ENCODE assay signal across 9 cellular contexts in genomic region chr17:41865596-41865893, GRCh38. TPM values are rescaled to one million over a fixed set of nuclear protein-coding genes. Genes with fewer than 3 reads are reported as not detected.
DNase-seq lines count a peak whose midpoint lies in the region; ATAC-seq, FAIRE-seq and TF ChIP-seq lines count a peak whose summit lies in the region.
"Had no signal": no experiment of that assay in that cellular context is flagged by ENCODE, and none has a peak within 500 bp of the region (broad histone marks: within the 10 kb centered on the region; RNA-seq: fewer than 3 reads in every experiment).

No MANE protein-coding gene starts in this region.

- peak overlapping the region; percentile 82 for H3K27ac ChIP-seq in OCI-LY7 (ENCODE audit: low read depth, low read length, poor library complexity, severe bottlenecking)
- H3K27ac ChIP-seq in pancreas = peak overlapping the region; percentile 86 to 95 (median 88)

- H3K4me1 ChIP-seq in OCI-LY7 (ENCODE audit: insufficient read depth, low read length, poor library complexity, severe bottlenecking) = peaks cover 21% of the 10 kb centered on the region
- peaks cover 7 to 15% (median 12%) of the 10 kb centered on the region in 3 donors for H3K4me1 ChIP-seq in pancreas

- WGBS in pancreas, 2 donors = 1% methylated on average over 10 of the region's 10 CpGs

- no peaks in the 10 kb centered on the region for H3K27me3 ChIP-seq in pancreas

- ATAC-seq in pancreas (no peak), GM21423 (IDR thresholded peaks at IDR 0.05; ENCODE audit: unreplicated experiment) (no peak), GM18502 (IDR thresholded peaks at IDR 0.05; ENCODE audit: poor library complexity, unreplicated experiment) (no peak)

- CTCF ChIA-PET in Calu3 (lab: Charles Lee) = interaction anchor here (0.7 to 1.9 kb wide), 4 partner anchors 14 to 242 kb away, joined by 3 to 7 read pairs (median 4); partner anchors contain the start of gene EIF1
- CTCF ChIA-PET in OCI-LY7 (lab: Charles Lee; ENCODE audit: unreplicated experiment) = no interaction called here

- H4K20me1 ChIP-seq in OCI-LY7 (ENCODE audit: insufficient read depth, low read length) = peaks cover 10% of the 10 kb centered on the region; the same call in 1 of the 2 replicates

- H3K79me2 ChIP-seq in OCI-LY7 (ENCODE audit: insufficient read depth, low read depth, low read length) = peaks cover 42% of the 10 kb centered on the region

- no peak for TF ChIP-seq CTCF in Calu3 (IDR thresholded peaks at IDR 0.05; ENCODE audit: unreplicated experiment)
- TF ChIP-seq CTCF in OCI-LY7 (conservative IDR thresholded peaks at IDR 0.05; ENCODE audit: low read length) = no peak; the same call in 1 of the 2 replicates
- TF ChIP-seq CTCF in endothelial cell (IDR thresholded peaks at IDR 0.05; ENCODE audit: unreplicated experiment) = no peak
- no peak for TF ChIP-seq CTCF in pancreas (IDR thresholded peaks at IDR 0.05)

- H2AFZ ChIP-seq in OCI-LY7 (ENCODE audit: low read length) = peak overlapping the region; percentile 4; the same call in 1 of the 2 replicates

- peak overlapping the region; percentile 54 for H3K4me2 ChIP-seq in OCI-LY7 (ENCODE audit: low read length)

- H3K27me3 Mint-ChIP-seq in Calu3 (ENCODE audit: unreplicated experiment) (no peaks in the 10 kb centered on the region), endothelial cell (ENCODE audit: unreplicated experiment) (peaks cover 2% of the 10 kb centered on the region)

- peak overlapping the region; percentile 92 for H3K4me3 ChIP-seq in OCI-LY7 (ENCODE audit: low read depth, low read length, poor library complexity, severe bottlenecking)
- H3K4me3 ChIP-seq in pancreas = peak overlapping the region in 3 of 4 donors; percentile 88 to 99 (median 92)

- intact Hi-C loops in Calu3 (cut with micrococcal nuclease; ENCODE audit: unreplicated experiment) = no loop called here
- intact Hi-C loops in OCI-LY7 (cut with micrococcal nuclease; ENCODE audit: unreplicated experiment) = loop anchor here (5.0 kb wide), 1 partner anchor 128 kb away; no protein-coding TSS in a partner anchor
- intact Hi-C loops in pancreas (cut with DNase I) = loop anchor here in 1 of 3 donors (10.0 kb wide), 1 partner anchor 51 kb away; the partner anchor contains the start of genes FKBP10 and P3H4

- H3K36me3 Mint-ChIP-seq in Calu3 (ENCODE audit: insufficient read depth, unreplicated experiment) (peaks cover 38% of the 10 kb centered on the region), endothelial cell (ENCODE audit: low read depth, unreplicated experiment) (peaks cover 26% of the 10 kb centered on the region)

- H3K36me3 ChIP-seq in OCI-LY7 (ENCODE audit: insufficient read depth, low read length) (peaks cover 37% of the 10 kb centered on the region), pancreas (peaks cover 0 to 24% (median 3%) of the 10 kb centered on the region in 3 donors)

- FAIRE-seq in pancreas (lab: Jason Lieb, UNC) = no peak

- H3K27ac Mint-ChIP-seq in Calu3 (ENCODE audit: unreplicated experiment) (peak overlapping the region; percentile 42), endothelial cell (ENCODE audit: unreplicated experiment) (peak overlapping the region; percentile 48)
- H3K27ac Mint-ChIP-seq: activated naive CD4-positive, alpha-beta T cell treated with anti-CD3 and anti-CD28 coated beads, Interleukin-2, amount 50 U/mL, for 72 hours had no signal

- no TSS peak for BruUV-seq in Calu3 (replicated peaks; lab: Mats Ljungman, UMichigan)
- no TSS peak for BruUV-seq in OCI-LY7 (replicated peaks; lab: Mats Ljungman, UMichigan)

- DNase-seq in Calu3 (no peak), OCI-LY7 (ENCODE audit: low spot score) (no peak), endothelial cell (ENCODE audit: low spot score) (no peak), pancreas (no peak), NCI-H524 treated with DMSO at 0.1 percent for 48 hours (lab: John Stamatoyannopoulos, UW) (no peak), SK-N-DZ (ENCODE audit: low spot score) (no peak)

- H3K9me3 Mint-ChIP-seq in Calu3 (ENCODE audit: low read depth, unreplicated experiment) (no peaks in the 10 kb centered on the region), endothelial cell (ENCODE audit: unreplicated experiment) (no peaks in the 10 kb centered on the region)
- H3K9me3 Mint-ChIP-seq: activated naive CD4-positive, alpha-beta T cell treated with anti-CD3 and anti-CD28 coated beads, Interleukin-2, amount 50 U/mL, for 72 hours had no signal

- H3K9me3 ChIP-seq in OCI-LY7 (ENCODE audit: low read length) (no peaks in the 10 kb centered on the region), pancreas (no peaks in the 10 kb centered on the region)

- no peak overlapping the region for H3K4me3 Mint-ChIP-seq in Calu3 (ENCODE audit: low read depth, unreplicated experiment)
- H3K4me3 Mint-ChIP-seq in endothelial cell (ENCODE audit: unreplicated experiment) = peak overlapping the region; percentile 89

- H3K4me1 Mint-ChIP-seq in Calu3 (ENCODE audit: low read depth, unreplicated experiment) (peaks cover 9% of the 10 kb centered on the region), endothelial cell (ENCODE audit: unreplicated experiment) (no peaks in the 10 kb centered on the region)

- H3K9me2 ChIP-seq in OCI-LY7 (ENCODE audit: insufficient read depth, low read length) = no peaks in the 10 kb centered on the region

- POLR2A ChIA-PET in OCI-LY7 (lab: Charles Lee) = interaction anchor here (0.7 to 2.6 kb wide), 6 partner anchors 13 to 177 kb away, joined by 3 to 11 read pairs (median 3); no protein-coding TSS in a partner anchor

RNA-seq across cellular contexts. Expression of gene KLHL11, which starts 0.3 kb away (rescaled TPM):
- total RNA-seq in Calu3 (2022) (25.3 and 25.6 TPM in 2 replicates), OCI-LY7 (2022) (20.5 and 20.9 TPM in 2 replicates), endothelial cell (ENCODE audit: unreplicated experiment) (9.0 TPM), pancreas (1 to 10 TPM; 4.3 to 7.8 (median 5.8) TPM)
- 29.9 and 35.4 TPM in 2 replicates for total RNA-seq in OCI-LY7 (2014; rRNA removed; shearing (Covaris generic))
- under 1 TPM; 0.61 to 0.75 TPM for polyA plus RNA-seq in pancreas
- 18.1 and 25.0 TPM in 2 replicates for polyA plus RNA-seq in SK-N-DZ (2014; cell fraction: cytosol; rRNA removed)
- polyA plus RNA-seq in SK-N-DZ (2014; cell fraction: nucleus; rRNA removed) = 16.9 and 19.4 TPM in 2 replicates

RNA-seq across cellular contexts. Expression of gene KLHL10, which starts 27.9 kb away (rescaled TPM):
- total RNA-seq in Calu3 (2022) = not detected in 2 replicates
- total RNA-seq in OCI-LY7 (2014; rRNA removed; shearing (Covaris generic)) = not detected in 2 replicates
- not detected in 2 replicates for total RNA-seq in OCI-LY7 (2022)
- total RNA-seq in endothelial cell (ENCODE audit: unreplicated experiment) = not detected
- total RNA-seq in pancreas = not detected
- polyA plus RNA-seq in pancreas = under 1 TPM in 1 of 2 donors, not detected in 1; 0.02 TPM
- polyA plus RNA-seq in SK-N-DZ (2014; cell fraction: cytosol; rRNA removed) = 0.39 TPM in 1 of 2 replicates, not detected in the other
- 0.10 TPM in 1 of 2 replicates, not detected in the other for polyA plus RNA-seq in SK-N-DZ (2014; cell fraction: nucleus; rRNA removed)

RNA-seq across cellular contexts. Expression of gene NT5C3B, which starts 29.5 kb away (rescaled TPM):
- total RNA-seq in Calu3 (2022) = 62.0 and 65.2 TPM in 2 replicates
- 0.16 TPM in 1 of 2 replicates, not detected in the other for total RNA-seq in OCI-LY7 (2014; rRNA removed; shearing (Covaris generic))
- total RNA-seq in OCI-LY7 (2022) = 10.0 and 12.1 TPM in 2 replicates
- 79.9 TPM for total RNA-seq in endothelial cell (ENCODE audit: unreplicated experiment)
- total RNA-seq in pancreas = 10 to 100 TPM; 24.2 to 35.6 (median 27.0) TPM
- polyA plus RNA-seq in pancreas = 100 to 1,000 TPM in 1 of 2 donors, 10 to 100 TPM in 1; 89.7 to 102 TPM
- polyA plus RNA-seq in SK-N-DZ (2014; cell fraction: cytosol; rRNA removed) = 159 and 177 TPM in 2 replicates
- 191 and 202 TPM in 2 replicates for polyA plus RNA-seq in SK-N-DZ (2014; cell fraction: nucleus; rRNA removed)

RNA-seq across cellular contexts. Expression of gene FKBP10, which starts 52.7 kb away (rescaled TPM):
- 0.92 and 3.6 TPM in 2 replicates for total RNA-seq in Calu3 (2022)
- total RNA-seq in OCI-LY7 (2014; rRNA removed; shearing (Covaris generic)) = 1.5 TPM in 1 of 2 replicates, not detected in the other
- total RNA-seq in OCI-LY7 (2022) = 7.3 and 7.8 TPM in 2 replicates
- total RNA-seq in endothelial cell (ENCODE audit: unreplicated experiment) = 167 TPM
- total RNA-seq in pancreas = 10 to 100 TPM in 4 of 6 donors, 1 to 10 TPM in 2; 4.5 to 35.3 (median 11.7) TPM
- polyA plus RNA-seq in pancreas = 10 to 100 TPM in 1 of 2 donors, 1 to 10 TPM in 1; 9.1 to 17.3 TPM
- 187 and 210 TPM in 2 replicates for polyA plus RNA-seq in SK-N-DZ (2014; cell fraction: cytosol; rRNA removed)
- 724 and 744 TPM in 2 replicates for polyA plus RNA-seq in SK-N-DZ (2014; cell fraction: nucleus; rRNA removed)

RNA-seq across cellular contexts. Expression of gene ACLY, which starts 53.2 kb away (rescaled TPM):
- total RNA-seq in Calu3 (2022) (258 and 265 TPM in 2 replicates), OCI-LY7 (2022) (203 and 222 TPM in 2 replicates), endothelial cell (ENCODE audit: unreplicated experiment) (376 TPM), pancreas (100 to 1,000 TPM in 1 of 6 donors, 10 to 100 TPM in 5; 38.6 to 101 (median 58.3) TPM)
- total RNA-seq in OCI-LY7 (2014; rRNA removed; shearing (Covaris generic)) = 102 and 105 TPM in 2 replicates
- 10 to 100 TPM; 22.0 to 68.7 TPM for polyA plus RNA-seq in pancreas
- 200 and 214 TPM in 2 replicates for polyA plus RNA-seq in SK-N-DZ (2014; cell fraction: cytosol; rRNA removed)
- 125 and 184 TPM in 2 replicates for polyA plus RNA-seq in SK-N-DZ (2014; cell fraction: nucleus; rRNA removed)
